In genomic region chr19:17855333-17856152, GRCh38 we compare ENCODE assay signal across 8 cellular contexts. TPM values are rescaled to one million over a fixed set of nuclear protein-coding genes. Genes with fewer than 3 reads are reported as not detected.
DNase-seq lines count a peak whose midpoint lies in the region; ATAC-seq and TF ChIP-seq lines count a peak whose summit lies in the region.

No MANE protein-coding gene starts in this region.

- no peaks in the 10 kb centered on the region for H3K4me1 ChIP-seq in endodermal cell (ENCODE audit: control insufficient read depth, insufficient read depth, low read length)

- 13 to 23% methylated on average over 21 to 28 of the region's 28 CpGs for WGBS in endodermal cell (ENCODE audit: insufficient coverage in 1 of 2, insufficient read length in 1 of 2), 2 experiments

- H3K9ac ChIP-seq in endodermal cell (ENCODE audit: extremely low read depth, low read length, poor library complexity, severe bottlenecking) = no peak overlapping the region

- no peak overlapping the region for H3K27ac ChIP-seq in C4-2B
- H3K27ac ChIP-seq in endodermal cell (ENCODE audit: low read depth, low read length) = no peak overlapping the region

- peak; percentile 25 for DNase-seq in NOMO-1 treated with dmso at 0.1 percent for 144 hours (lab: John Stamatoyannopoulos, UW; ENCODE audit: unreplicated experiment)
- DNase-seq in activated CD8-positive, alpha-beta memory T cell treated with anti-CD3 and anti-CD28 coated beads for 48 hours (ENCODE audit: low read depth in 2 of 3, low spot score in 2 of 3) = peak; percentile 72 to 98 (median 98)
- DNase-seq in endodermal cell = peak; percentile 98
- peak; percentile 68 for DNase-seq in middle frontal gyrus (ENCODE audit: extremely low spot score, low spot score)
- peak; percentile 99 for DNase-seq in stimulated activated CD8-positive, alpha-beta memory T cell treated with anti-CD3 and anti-CD28 coated beads, Interleukin-4, amount 100 ng/mL, for 48 hours

- TF ChIP-seq CTCF in C4-2B (conservative IDR thresholded peaks at IDR 0.05) (peak; percentile 98), endodermal cell (conservative IDR thresholded peaks at IDR 0.05) (peak; percentile 97)

- peaks cover 4% of the 10 kb centered on the region for H3K27me3 ChIP-seq in endodermal cell (ENCODE audit: control insufficient read depth, insufficient read depth, low read length, poor library complexity, severe bottlenecking)

- no peak overlapping the region for H3K27ac Mint-ChIP-seq in endodermal cell

- H3K9me3 Mint-ChIP-seq in endodermal cell = no peaks in the 10 kb centered on the region

- ATAC-seq in HG03354 (IDR thresholded peaks at IDR 0.05; ENCODE audit: poor library complexity, severe bottlenecking, unreplicated experiment) (peak; percentile 33), GM18867 (IDR thresholded peaks at IDR 0.05; ENCODE audit: unreplicated experiment) (no peak)

- peaks cover 2% of the 10 kb centered on the region for H3K36me3 ChIP-seq in endodermal cell (ENCODE audit: control insufficient read depth, insufficient read depth, low read length)

- H3K36me3 Mint-ChIP-seq in endodermal cell (ENCODE audit: low read depth) = peaks cover 8% of the 10 kb centered on the region

- H3K27me3 Mint-ChIP-seq in endodermal cell (ENCODE audit: insufficient read depth) = peaks cover 9% of the 10 kb centered on the region

- peaks cover 3% of the 10 kb centered on the region for H3K4me1 Mint-ChIP-seq in endodermal cell

- H3K9me3 ChIP-seq in endodermal cell (ENCODE audit: control insufficient read depth, low read length) = no peaks in the 10 kb centered on the region

- no peak overlapping the region for H3K4me3 Mint-ChIP-seq in endodermal cell

- no peak overlapping the region for H3K4me3 ChIP-seq in endodermal cell (ENCODE audit: low read length)

RNA-seq across cellular contexts. Expression of gene RPL18A, which starts 4.2 kb away (rescaled TPM):
- total RNA-seq in endodermal cell = 1,000 to 10,000 TPM; 1,886 to 2,166 TPM
- 2,294 TPM for polyA plus RNA-seq in endodermal cell (2013, experiment 1 of 2)
- 2,156 TPM for polyA plus RNA-seq in endodermal cell (2013, experiment 2 of 2)

RNA-seq across cellular contexts. Expression of gene JAK3, which starts 7.8 kb away (rescaled TPM):
- total RNA-seq in endodermal cell = 1 to 10 TPM; 2.8 to 3.2 TPM
- polyA plus RNA-seq in endodermal cell (2013, experiment 1 of 2) = 2.7 TPM
- 3.0 TPM for polyA plus RNA-seq in endodermal cell (2013, experiment 2 of 2)

RNA-seq across cellular contexts. Expression of gene SLC5A5, which starts 16.2 kb away (rescaled TPM):
- total RNA-seq in endodermal cell = under 1 TPM in 1 of 2 donors, not detected in 1; 0.15 TPM
- 0.14 TPM for polyA plus RNA-seq in endodermal cell (2013, experiment 1 of 2)
- polyA plus RNA-seq in endodermal cell (2013, experiment 2 of 2) = 0.37 TPM

RNA-seq across cellular contexts. Expression of gene INSL3, which starts 34.2 kb away (rescaled TPM):
- under 1 TPM in 1 of 2 donors, not detected in 1; 0.80 TPM for total RNA-seq in endodermal cell
- not detected for polyA plus RNA-seq in endodermal cell (2013, experiment 1 of 2)
- polyA plus RNA-seq in endodermal cell (2013, experiment 2 of 2) = not detected

Comparison
In these comparisons a context has a peak if more than half of its experiments do, and no peak if none do; other contexts are left out.
1. DNase-seq: peak in every context shown above with its lines; median percentile 99 in stimulated activated CD8-positive, alpha-beta memory T cell treated with anti-CD3 and anti-CD28 coated beads, Interleukin-4, amount 100 ng/mL, for 48 hours; 98 in activated CD8-positive, alpha-beta memory T cell treated with anti-CD3 and anti-CD28 coated beads for 48 hours; 98 in endodermal cell; 68 in middle frontal gyrus; 25 in NOMO-1 treated with dmso at 0.1 percent for 144 hours.